6 cellular contexts compared by ENCODE assay signal in the genomic region with DNA sequence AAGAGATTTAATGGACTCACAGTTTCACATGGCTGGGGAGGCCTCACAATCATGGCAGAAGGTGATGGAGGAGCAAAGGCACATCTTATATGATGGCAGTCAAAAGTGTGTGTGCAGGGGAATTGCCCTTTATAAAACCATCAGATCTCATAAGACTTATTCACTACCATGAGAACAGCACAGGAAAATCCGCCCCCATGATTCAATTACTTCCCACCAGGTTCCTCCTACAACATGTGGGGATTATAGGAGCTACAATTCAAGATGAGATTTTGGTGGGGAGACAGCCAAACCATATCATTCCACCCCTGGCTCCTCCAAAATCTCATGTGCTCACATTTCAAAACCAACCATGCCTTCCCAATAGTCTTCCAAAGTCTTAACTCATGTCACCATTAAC.
A peak's percentile ranks its signal among the peaks of the same experiment; 100 is the strongest.
DNase-seq lines count a peak whose midpoint lies in the region; ATAC-seq and TF ChIP-seq lines count a peak whose summit lies in the region.
"Not testable (repeated sequence)": the region's sequence is repeated elsewhere in the genome, so short reads cannot be mapped to it uniquely, and the experiment has no call there.

No MANE protein-coding gene starts in this region.

- peaks cover 30% of the 10 kb centered on the region for H3K4me1 ChIP-seq in BLaER1
- H3K4me1 ChIP-seq in IMR-90 (ENCODE audit: control insufficient read depth, insufficient read depth, low read length), result not testable (repeated sequence)

- not testable (repeated sequence) for H3K4me3 ChIP-seq in BLaER1; IMR-90 (ENCODE audit: insufficient read depth, low read depth, low read length)

- not testable (repeated sequence) for H3K14ac ChIP-seq in IMR-90 (replicated peaks; ENCODE audit: low read depth, low read length)

- peak overlapping the region; percentile 5; the same call in 1 of the 2 replicates for H3K4me2 ChIP-seq in BLaER1
- H3K4me2 ChIP-seq in IMR-90 (ENCODE audit: low read depth, low read length), result not testable (repeated sequence)

- not testable (repeated sequence) for H4K8ac ChIP-seq in IMR-90 (ENCODE audit: low read depth in 2 of 2, low read length in 2 of 2)

- H3K36me3 ChIP-seq in BLaER1; IMR-90 (ENCODE audit: control insufficient read depth, insufficient read depth, low read length): not testable (repeated sequence)

- TF ChIP-seq CTCF in IMR-90 (conservative IDR thresholded peaks at IDR 0.05; ENCODE audit: low read depth, low read length); nephron (IDR thresholded peaks at IDR 0.05; ENCODE audit: unreplicated experiment in 3 of 3): not testable (repeated sequence)

- not testable (repeated sequence) for H3K27ac ChIP-seq in BLaER1; IMR-90 (ENCODE audit: insufficient read depth, low read length)

- CTCF ChIA-PET in IMR-90 (lab: Yijun Ruan, JAX), result not testable (repeated sequence)

- peak overlapping the region; percentile 14 for H3K27ac Mint-ChIP-seq in activated T-helper 17 cell treated with anti-CD3 and anti-CD28 coated beads, Interleukin-2, amount 50 U/mL, for 72 hours
- H3K27ac Mint-ChIP-seq in nephron, result peak overlapping the region in 2 of 3 experiments; percentile 9 to 21
- peak overlapping the region; percentile 17 for H3K27ac Mint-ChIP-seq in stimulated activated effector memory CD8-positive, alpha-beta T cell treated with anti-CD3 and anti-CD28 coated beads, Interleukin-12 subunit alpha, Interleukin-12 subunit beta, amount 100 ng/mL, for 72 hours
- H3K27ac Mint-ChIP-seq in stimulated activated naive CD8-positive, alpha-beta T cell treated with anti-CD3 and anti-CD28 coated beads, Interleukin-15, Interleukin-2, amounts not matched to agents 100 ng/mL and 50 ng/mL, for 24 hours, result peak overlapping the region; percentile 63

- H4K5ac ChIP-seq in IMR-90 (ENCODE audit: low read depth, low read length), result not testable (repeated sequence)

- H3K56ac ChIP-seq in IMR-90 (ENCODE audit: extremely low read depth, insufficient read depth, low read length), result not testable (repeated sequence)

- H2BK5ac ChIP-seq in IMR-90 (ENCODE audit: low read depth, low read length, poor library complexity, severe bottlenecking), result not testable (repeated sequence)

- H2AFZ ChIP-seq in IMR-90 (replicated peaks; ENCODE audit: low read length, poor library complexity), result not testable (repeated sequence)

- H2BK15ac ChIP-seq in IMR-90 (ENCODE audit: low read depth, low read length), result 0 out of 3 replicates have a peak overlapping the region, but pooled peaks have one; percentile 28

- not testable (repeated sequence) for DNase-seq in IMR-90; stimulated activated effector memory CD8-positive, alpha-beta T cell treated with anti-CD3 and anti-CD28 coated beads, Interleukin-12 subunit alpha, Interleukin-12 subunit beta, amount 100 ng/mL, for 72 hours (ENCODE audit: low spot score in 2 of 2)

- H3K23ac ChIP-seq in IMR-90 (ENCODE audit: low read depth, low read length), result not testable (repeated sequence)

- not testable (repeated sequence) for H3K18ac ChIP-seq in IMR-90 (ENCODE audit: low read depth, low read length)

- ATAC-seq in IMR-90 (ENCODE audit: low read depth); activated T-helper 17 cell treated with anti-CD3 and anti-CD28 coated beads, Interleukin-2, amount 50 U/mL, for 72 hours (replicated peaks); stimulated activated effector memory CD8-positive, alpha-beta T cell treated with anti-CD3 and anti-CD28 coated beads, Interleukin-12 subunit alpha, Interleukin-12 subunit beta, amount 100 ng/mL, for 72 hours: not testable (repeated sequence)

- in situ Hi-C loops in IMR-90 (cut with MboI; ENCODE audit: low sequenced_read_pairs), result not testable (repeated sequence)

- not testable (repeated sequence) for H3K9me3 ChIP-seq in BLaER1; IMR-90 (ENCODE audit: control insufficient read depth, insufficient read depth, low read length)

- POLR2A ChIA-PET in IMR-90 (lab: Charles Lee; ENCODE audit: unreplicated experiment), result not testable (repeated sequence)

- intact Hi-C loops in IMR-90 (cut with micrococcal nuclease), result not testable (repeated sequence)

- BruUV-seq in IMR-90 (replicated peaks; lab: Mats Ljungman, UMichigan), result not testable (repeated sequence)

- H4K91ac ChIP-seq in IMR-90 (ENCODE audit: insufficient read depth, low read depth, low read length), result not testable (repeated sequence)

- H2AK5ac ChIP-seq in IMR-90 (ENCODE audit: low read depth, low read length), result not testable (repeated sequence)

- not testable (repeated sequence) for H3K27me3 ChIP-seq in BLaER1; IMR-90 (ENCODE audit: control insufficient read depth, insufficient read depth, low read length)

- not testable (repeated sequence) for H3K4ac ChIP-seq in IMR-90 (ENCODE audit: low read depth, low read length)

- not testable (repeated sequence) for H2BK20ac ChIP-seq in IMR-90 (ENCODE audit: low read depth, low read length)

- not testable (repeated sequence) for H3K36me3 Mint-ChIP-seq in activated T-helper 17 cell treated with anti-CD3 and anti-CD28 coated beads, Interleukin-2, amount 50 U/mL, for 72 hours (ENCODE audit: low read depth); nephron (ENCODE audit: low read depth); stimulated activated effector memory CD8-positive, alpha-beta T cell treated with anti-CD3 and anti-CD28 coated beads, Interleukin-12 subunit alpha, Interleukin-12 subunit beta, amount 100 ng/mL, for 72 hours; stimulated activated naive CD8-positive, alpha-beta T cell treated with anti-CD3 and anti-CD28 coated beads, Interleukin-15, Interleukin-2, amounts not matched to agents 100 ng/mL and 50 ng/mL, for 24 hours (ENCODE audit: low read depth)

- not testable (repeated sequence) for TF ChIP-seq RAD21 in IMR-90 (IDR thresholded peaks at IDR 0.05; ENCODE audit: low read length)

- H2AK9ac ChIP-seq in IMR-90 (replicated peaks; ENCODE audit: low read depth, low read length, poor library complexity), result not testable (repeated sequence)

- not testable (repeated sequence) for TF ChIP-seq POLR2A in IMR-90 (IDR thresholded peaks at IDR 0.05; ENCODE audit: low read depth, low read length)

- H3K9me3 Mint-ChIP-seq in activated T-helper 17 cell treated with anti-CD3 and anti-CD28 coated beads, Interleukin-2, amount 50 U/mL, for 72 hours; nephron; stimulated activated effector memory CD8-positive, alpha-beta T cell treated with anti-CD3 and anti-CD28 coated beads, Interleukin-12 subunit alpha, Interleukin-12 subunit beta, amount 100 ng/mL, for 72 hours; stimulated activated naive CD8-positive, alpha-beta T cell treated with anti-CD3 and anti-CD28 coated beads, Interleukin-15, Interleukin-2, amounts not matched to agents 100 ng/mL and 50 ng/mL, for 24 hours: not testable (repeated sequence)

- H3K4me1 Mint-ChIP-seq in activated T-helper 17 cell treated with anti-CD3 and anti-CD28 coated beads, Interleukin-2, amount 50 U/mL, for 72 hours, result peaks cover 21% of the 10 kb centered on the region
- peaks cover 50% of the 10 kb centered on the region for H3K4me1 Mint-ChIP-seq in nephron
- H3K4me1 Mint-ChIP-seq in stimulated activated effector memory CD8-positive, alpha-beta T cell treated with anti-CD3 and anti-CD28 coated beads, Interleukin-12 subunit alpha, Interleukin-12 subunit beta, amount 100 ng/mL, for 72 hours, result peaks cover 29% of the 10 kb centered on the region
- peaks cover 45% of the 10 kb centered on the region for H3K4me1 Mint-ChIP-seq in stimulated activated naive CD8-positive, alpha-beta T cell treated with anti-CD3 and anti-CD28 coated beads, Interleukin-15, Interleukin-2, amounts not matched to agents 100 ng/mL and 50 ng/mL, for 24 hours (ENCODE audit: low read depth)

- no CpG with 5 or more reads among the region's 1 CpG for WGBS in IMR-90 (ENCODE audit: extremely low coverage in 2 of 2, insufficient read length in 1 of 2), 2 experiments

- dilution Hi-C loops in IMR-90 (cut with HindIII; ENCODE audit: low sequenced_read_pairs, unreplicated experiment), result not testable (repeated sequence)

- not testable (repeated sequence) for H3K9ac ChIP-seq in BLaER1; IMR-90 (ENCODE audit: low read depth, low read length)

- H4K20me1 ChIP-seq in BLaER1; IMR-90 (ENCODE audit: insufficient read depth, low read length): not testable (repeated sequence)

- H3K27me3 Mint-ChIP-seq in activated T-helper 17 cell treated with anti-CD3 and anti-CD28 coated beads, Interleukin-2, amount 50 U/mL, for 72 hours; nephron (ENCODE audit: low read depth); stimulated activated naive CD8-positive, alpha-beta T cell treated with anti-CD3 and anti-CD28 coated beads, Interleukin-15, Interleukin-2, amounts not matched to agents 100 ng/mL and 50 ng/mL, for 24 hours: not testable (repeated sequence)

- peak overlapping the region; percentile 23 for H3K4me3 Mint-ChIP-seq in activated T-helper 17 cell treated with anti-CD3 and anti-CD28 coated beads, Interleukin-2, amount 50 U/mL, for 72 hours
- not testable (repeated sequence) for H3K4me3 Mint-ChIP-seq in nephron; stimulated activated effector memory CD8-positive, alpha-beta T cell treated with anti-CD3 and anti-CD28 coated beads, Interleukin-12 subunit alpha, Interleukin-12 subunit beta, amount 100 ng/mL, for 72 hours; stimulated activated naive CD8-positive, alpha-beta T cell treated with anti-CD3 and anti-CD28 coated beads, Interleukin-15, Interleukin-2, amounts not matched to agents 100 ng/mL and 50 ng/mL, for 24 hours

- not testable (repeated sequence) for H3K79me1 ChIP-seq in IMR-90 (ENCODE audit: low read depth in 1 of 2, low read length in 2 of 2)

- not testable (repeated sequence) for H2BK120ac ChIP-seq in IMR-90 (ENCODE audit: low read depth, low read length)

- H3K9me1 ChIP-seq in IMR-90 (ENCODE audit: insufficient read depth, low read length), result not testable (repeated sequence)
